ENCODE assay signal across 23 cellular contexts in the genomic region with DNA sequence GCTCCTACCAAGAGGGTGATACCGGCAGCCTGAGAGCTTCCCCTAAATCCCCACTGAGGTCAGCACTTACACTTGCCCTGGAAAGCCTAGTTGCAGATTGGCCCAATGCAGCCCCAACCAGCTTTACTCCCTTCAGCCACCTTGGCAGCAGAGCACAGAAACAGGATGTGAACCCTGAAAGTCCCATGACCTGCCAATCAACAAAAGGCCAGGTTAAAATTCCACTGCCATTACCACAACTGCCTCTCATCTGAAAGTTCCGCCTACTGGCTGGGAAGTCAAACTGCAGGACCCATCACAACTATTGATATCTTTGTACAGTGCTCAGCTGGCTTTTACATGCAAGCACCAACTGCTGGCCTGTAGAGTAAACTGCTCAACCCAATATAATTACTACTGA.
DNase-seq lines count a peak whose midpoint lies in the region; ATAC-seq, FAIRE-seq and TF ChIP-seq lines count a peak whose summit lies in the region.
"Had no signal": no experiment of that assay in that cellular context is flagged by ENCODE, and none has a peak within 500 bp of the region (broad histone marks: within the 10 kb centered on the region; RNA-seq: fewer than 3 reads in every experiment).

No MANE protein-coding gene starts in this region.

- intact Hi-C loops in GM12878 (cut with micrococcal nuclease; ENCODE audit: unreplicated experiment) (no loop called here), vagina (cut with DNase I) (no loop called here)

- no peak overlapping the region for H3K27ac ChIP-seq in GM12878 (ENCODE audit: control insufficient read depth, insufficient read depth)
- H3K27ac ChIP-seq in vagina, result no peak overlapping the region
- H3K27ac ChIP-seq: C4-2B, gastroesophageal sphincter, pancreas, uterus had no signal

- SMC1A ChIA-PET in GM12878 (lab: Charles Lee; ENCODE audit: uncharacterized antibody, unreplicated experiment), result interaction anchor here (1.0 kb wide), 1 partner anchor 347 kb away, joined by 3 read pairs; no protein-coding TSS in a partner anchor

- RAD21 ChIA-PET in GM12878 (lab: Charles Lee; ENCODE audit: unreplicated experiment), result no interaction called here

- H3K4me3 ChIP-seq in GM12878 (no peak overlapping the region), vagina (no peak overlapping the region)
- H3K4me3 ChIP-seq: gastroesophageal sphincter, pancreas, uterus had no signal

- CTCF ChIA-PET in GM12878 (lab: Yijun Ruan, JAX), result no interaction called here

- no peaks in the 10 kb centered on the region for H3K36me3 ChIP-seq in GM12878 (ENCODE audit: control insufficient read depth in 2 of 2, insufficient read depth in 2 of 2, low read length in 1 of 2)
- H3K36me3 ChIP-seq in vagina, result no peaks in the 10 kb centered on the region
- H3K36me3 ChIP-seq: gastroesophageal sphincter, pancreas, uterus had no signal

- H3K4me2 ChIP-seq in GM12878 (ENCODE audit: control insufficient read depth, insufficient read depth), result no peak overlapping the region

- in situ Hi-C loops in GM12878 (cut with MboI), result no loop called here

- H4K20me1 ChIP-seq in GM12878 (ENCODE audit: control insufficient read depth, insufficient read depth), result no peaks in the 10 kb centered on the region

- WGBS in GM12878 (ENCODE audit: insufficient coverage, insufficient replicate concordance, low lambda C conversion rate, missing lambda C conversion rate), result 60% methylated on average over 2 of the region's 2 CpGs

- POLR2A ChIA-PET in GM12878 (lab: Charles Lee), result no interaction called here

- H3K4me1 ChIP-seq in GM12878 (ENCODE audit: control insufficient read depth, insufficient read depth, low read length) (no peaks in the 10 kb centered on the region), vagina (no peaks in the 10 kb centered on the region)
- H3K4me1 ChIP-seq: gastroesophageal sphincter, pancreas, uterus had no signal

- no peak for TF ChIP-seq POLR2A in GM12878 (IDR thresholded peaks at IDR 0.05; ENCODE audit: low read depth, low read length)
- no peak for TF ChIP-seq POLR2A in vagina (IDR thresholded peaks at IDR 0.05)

- BruUV-seq in GM12878 (replicated peaks; lab: Mats Ljungman, UMichigan), result no TSS peak

- TF ChIP-seq RAD21 in GM12878 (IDR thresholded peaks at IDR 0.05; ENCODE audit: insufficient read depth, low read depth, low read length), result no peak

- TF ChIP-seq CTCF in GM12872 (IDR thresholded peaks at IDR 0.05; ENCODE audit: insufficient read depth, low read depth, low read length), result 0 out of 3 replicates have a peak, but pooled peaks have one; percentile 7
- no peak for TF ChIP-seq CTCF in GM12878 (IDR thresholded peaks at IDR 0.05 in 2 of 3, conservative IDR thresholded peaks at IDR 0.05 in 1 of 3; ENCODE audit: control insufficient read depth in 2 of 3, extremely low read depth in 1 of 3, insufficient read depth in 1 of 3, low read depth in 3 of 3, low read length in 3 of 3)
- no peak for TF ChIP-seq CTCF in vagina (IDR thresholded peaks at IDR 0.05)

- H3K27me3 ChIP-seq in GM12878 (replicated peaks in 1 of 2; ENCODE audit: control insufficient read depth in 2 of 2, insufficient read depth in 2 of 2, low read length in 1 of 2) (no peaks in the 10 kb centered on the region), vagina (no peaks in the 10 kb centered on the region)
- H3K27me3 ChIP-seq: gastroesophageal sphincter, pancreas, uterus had no signal

- ATAC-seq in GM21423 (IDR thresholded peaks at IDR 0.05; ENCODE audit: unreplicated experiment) (peak; percentile 85), HG03378 (IDR thresholded peaks at IDR 0.05; ENCODE audit: unreplicated experiment) (peak; percentile 71), GM12878 (peak; percentile 30)
- ATAC-seq: esophagus mucosa, gastroesophageal sphincter, left colon, natural killer cell, pancreas, sciatic nerve had no signal

- H2AFZ ChIP-seq in GM12878 (ENCODE audit: control insufficient read depth, low read depth, low read length), result no peak overlapping the region

- DNase-seq in GM12878 (ENCODE audit: low read depth, low spot score) (no peak), C1 segment of cervical spinal cord (lab: John Stamatoyannopoulos, UW) (no peak), cortex of kidney (lab: John Stamatoyannopoulos, UW) (no peak), vagina (ENCODE audit: extremely low spot score in 2 of 2) (no peak), amniotic stem cell (lab: John Stamatoyannopoulos, UW) (no peak)
- DNase-seq: activated CD4-positive, alpha-beta T cell treated with anti-CD3 and anti-CD28 coated beads for 4 hours; effector CD8-positive, alpha-beta T cell; left colon; natural killer cell; NCI-H187; NCI-H748 treated with DMSO at 0.1 percent for 48 hours; Right ventricle myocardium superior; uterus had no signal

- H3K9me3 ChIP-seq in GM12878 (replicated peaks; ENCODE audit: control insufficient read depth, insufficient read depth, low read length), result peaks cover 7% of the 10 kb centered on the region; the same call in 2 of the 3 replicates
- no peaks in the 10 kb centered on the region for H3K9me3 ChIP-seq in vagina
- H3K9me3 ChIP-seq: pancreas, uterus had no signal

- no peak for TF ChIP-seq EP300 in GM12878 (IDR thresholded peaks at IDR 0.05; ENCODE audit: borderline replicate concordance in 1 of 2, control insufficient read depth in 1 of 2, low read depth in 2 of 2, low read length in 2 of 2)

- FAIRE-seq in GM12878 (lab: Jason Lieb, UNC), result no peak
- FAIRE-seq: astrocyte, pancreas, TTC549 had no signal

- no peak overlapping the region for H3K9ac ChIP-seq in GM12878 (ENCODE audit: control insufficient read depth, insufficient read depth, low read length)

- H3K79me2 ChIP-seq in GM12878 (ENCODE audit: control insufficient read depth, insufficient read depth, low read length), result no peaks in the 10 kb centered on the region

TF ChIP-seq in GM12878, 131 proteins besides CTCF, POLR2A, EP300 and RAD21:
- TF ChIP-seq ZZZ3 (IDR thresholded peaks at IDR 0.05; ENCODE audit: control insufficient read depth, insufficient read length, low read depth), result no peak
- no peak for TF ChIP-seq TARDBP (IDR thresholded peaks at IDR 0.05; ENCODE audit: borderline replicate concordance)
- no peak for TF ChIP-seq RUNX3 (IDR thresholded peaks at IDR 0.05; ENCODE audit: low read length)
- no peak for TF ChIP-seq CBX5 (IDR thresholded peaks at IDR 0.05; ENCODE audit: low read depth)
- TF ChIP-seq SREBF2 (IDR thresholded peaks at IDR 0.05; ENCODE audit: low read length), result no peak
- no peak for TF ChIP-seq WRNIP1 (IDR thresholded peaks at IDR 0.05; ENCODE audit: borderline replicate concordance, low read depth, low read length)
- TF ChIP-seq RELA (IDR thresholded peaks at IDR 0.05; ENCODE audit: borderline replicate concordance, partially characterized antibody), result no peak
- TF ChIP-seq CHD1 (IDR thresholded peaks at IDR 0.05; ENCODE audit: low read depth, low read length), result no peak
- no peak for TF ChIP-seq CHD2 (IDR thresholded peaks at IDR 0.05; ENCODE audit: borderline replicate concordance, low read depth, low read length)
- TF ChIP-seq LARP7 (IDR thresholded peaks at IDR 0.05), result no peak
- TF ChIP-seq RCOR1 (conservative IDR thresholded peaks at IDR 0.05; ENCODE audit: low read depth, low read length), result no peak
- TF ChIP-seq ZNF24 (IDR thresholded peaks at IDR 0.05), result no peak
- no peak for TF ChIP-seq SIN3A (IDR thresholded peaks at IDR 0.05; ENCODE audit: low read depth, low read length)
- TF ChIP-seq ESRRA (IDR thresholded peaks at IDR 0.05; ENCODE audit: low read length), result no peak
- no peak for TF ChIP-seq SPI1 (IDR thresholded peaks at IDR 0.05; ENCODE audit: borderline replicate concordance, insufficient read depth, low read depth, low read length)
- TF ChIP-seq SMARCA5 (IDR thresholded peaks at IDR 0.05), result no peak
- TF ChIP-seq, protein P1, sequence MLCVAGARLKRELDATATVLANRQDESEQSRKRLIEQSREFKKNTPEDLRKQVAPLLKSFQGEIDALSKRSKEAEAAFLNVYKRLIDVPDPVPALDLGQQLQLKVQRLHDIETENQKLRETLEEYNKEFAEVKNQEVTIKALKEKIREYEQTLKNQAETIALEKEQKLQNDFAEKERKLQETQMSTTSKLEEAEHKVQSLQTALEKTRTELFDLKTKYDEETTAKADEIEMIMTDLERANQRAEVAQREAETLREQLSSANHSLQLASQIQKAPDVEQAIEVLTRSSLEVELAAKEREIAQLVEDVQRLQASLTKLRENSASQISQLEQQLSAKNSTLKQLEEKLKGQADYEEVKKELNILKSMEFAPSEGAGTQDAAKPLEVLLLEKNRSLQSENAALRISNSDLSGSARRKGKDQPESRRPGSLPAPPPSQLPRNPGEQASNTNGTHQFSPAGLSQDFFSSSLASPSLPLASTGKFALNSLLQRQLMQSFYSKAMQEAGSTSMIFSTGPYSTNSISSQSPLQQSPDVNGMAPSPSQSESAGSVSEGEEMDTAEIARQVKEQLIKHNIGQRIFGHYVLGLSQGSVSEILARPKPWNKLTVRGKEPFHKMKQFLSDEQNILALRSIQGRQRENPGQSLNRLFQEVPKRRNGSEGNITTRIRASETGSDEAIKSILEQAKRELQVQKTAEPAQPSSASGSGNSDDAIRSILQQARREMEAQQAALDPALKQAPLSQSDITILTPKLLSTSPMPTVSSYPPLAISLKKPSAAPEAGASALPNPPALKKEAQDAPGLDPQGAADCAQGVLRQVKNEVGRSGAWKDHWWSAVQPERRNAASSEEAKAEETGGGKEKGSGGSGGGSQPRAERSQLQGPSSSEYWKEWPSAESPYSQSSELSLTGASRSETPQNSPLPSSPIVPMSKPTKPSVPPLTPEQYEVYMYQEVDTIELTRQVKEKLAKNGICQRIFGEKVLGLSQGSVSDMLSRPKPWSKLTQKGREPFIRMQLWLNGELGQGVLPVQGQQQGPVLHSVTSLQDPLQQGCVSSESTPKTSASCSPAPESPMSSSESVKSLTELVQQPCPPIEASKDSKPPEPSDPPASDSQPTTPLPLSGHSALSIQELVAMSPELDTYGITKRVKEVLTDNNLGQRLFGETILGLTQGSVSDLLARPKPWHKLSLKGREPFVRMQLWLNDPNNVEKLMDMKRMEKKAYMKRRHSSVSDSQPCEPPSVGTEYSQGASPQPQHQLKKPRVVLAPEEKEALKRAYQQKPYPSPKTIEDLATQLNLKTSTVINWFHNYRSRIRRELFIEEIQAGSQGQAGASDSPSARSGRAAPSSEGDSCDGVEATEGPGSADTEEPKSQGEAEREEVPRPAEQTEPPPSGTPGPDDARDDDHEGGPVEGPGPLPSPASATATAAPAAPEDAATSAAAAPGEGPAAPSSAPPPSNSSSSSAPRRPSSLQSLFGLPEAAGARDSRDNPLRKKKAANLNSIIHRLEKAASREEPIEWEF (IDR thresholded peaks at IDR 0.05; ENCODE audit: insufficient replicate concordance, low read depth, low read length), result no peak
- no peak for TF ChIP-seq ETV6 (conservative IDR thresholded peaks at IDR 0.05 in 1 of 2, IDR thresholded peaks at IDR 0.05 in 1 of 2; ENCODE audit: borderline replicate concordance in 1 of 2, low read depth in 1 of 2)

Comparison
In these comparisons a context has a peak if more than half of its experiments do, and no peak if none do; other contexts are left out.
1. ATAC-seq: peak in every context shown above with its lines; median percentile 85 in GM21423; 71 in HG03378; 30 in GM12878.